ENCODE assay signal across 24 cellular contexts in genomic region chr21:31517664-31518402, GRCh38.
"Had no signal": no experiment of that assay in that cellular context is flagged by ENCODE, and none has a peak within 500 bp of the region (broad histone marks: within the 10 kb centered on the region; RNA-seq: fewer than 3 reads in every experiment).

No MANE protein-coding gene starts in this region.

- H3K27me3 ChIP-seq: esophagus muscularis mucosa, hepatocyte, pancreas, right atrium auricular region, vagina had no signal

- DNase-seq: activated B cell treated with CpG ODN at 0.5 μM for 24 hours; activated CD4-positive, alpha-beta T cell treated with anti-CD3 and anti-CD28 coated beads for 36 hours; activated CD4-positive, alpha-beta T cell treated with anti-CD3 and anti-CD28 coated beads, Interleukin-2, amount 50 U/mL, for 4 hours; activated CD8-positive, alpha-beta memory T cell treated with anti-CD3 and anti-CD28 coated beads for 24 hours; activated CD8-positive, alpha-beta memory T cell treated with anti-CD3 and anti-CD28 coated beads, Interleukin-2, amount 50 U/mL, for 4 hours; activated naive CD4-positive, alpha-beta T cell treated with Interleukin-2 at 50 U/mL for 16 hours; activated naive CD8-positive, alpha-beta T cell treated with anti-CD3 and anti-CD28 coated beads for 36 hours; activated T-cell treated with anti-CD3 and anti-CD28 coated beads, Interleukin-2, amount 50 U/mL, for 4 hours; central memory CD4-positive, alpha-beta T cell; effector memory CD4-positive, alpha-beta T cell; glutamatergic neuron; immature natural killer cell; kidney glomerular epithelial cell; left ventricle myocardium inferior; midbrain; natural killer cell; pancreas; psoas muscle; stimulated activated CD4-positive, alpha-beta T cell treated with anti-CD3 and anti-CD28 coated beads, Interleukin-1b, Interleukin-23, amount 100 ng/mL, for 48 hours had no signal

- H3K9me3 ChIP-seq: esophagus muscularis mucosa, left ventricle myocardium inferior, pancreas, psoas muscle, right atrium auricular region, vagina had no signal

- H3K36me3 Mint-ChIP-seq: activated naive CD8-positive, alpha-beta T cell treated with anti-CD3 and anti-CD28 coated beads for 36 hours; immature natural killer cell; natural killer cell had no signal

- H3K36me3 ChIP-seq: esophagus muscularis mucosa, left ventricle myocardium inferior, pancreas, right atrium auricular region, vagina had no signal

- H3K4me3 Mint-ChIP-seq: activated B cell treated with CpG ODN at 0.5 μM for 24 hours; activated CD4-positive, alpha-beta T cell treated with anti-CD3 and anti-CD28 coated beads for 36 hours; activated naive CD8-positive, alpha-beta T cell treated with anti-CD3 and anti-CD28 coated beads for 36 hours; activated T-cell treated with anti-CD3 and anti-CD28 coated beads, Interleukin-2, amount 50 U/mL, for 4 hours; immature natural killer cell; natural killer cell; T-helper 1 cell treated with Interleukin-12 subunit alpha and Interleukin-12 subunit beta and Interleukin-4 antibody, amounts not matched to agents 30 μg/mL and 1 μg/mL, for 36 hours had no signal

- H3K4me1 ChIP-seq: esophagus muscularis mucosa, left ventricle myocardium inferior, pancreas, psoas muscle, right atrium auricular region, vagina had no signal

- H3K27ac Mint-ChIP-seq: activated B cell treated with CpG ODN at 0.5 μM for 24 hours; activated CD4-positive, alpha-beta T cell treated with anti-CD3 and anti-CD28 coated beads for 36 hours; activated naive CD8-positive, alpha-beta T cell treated with anti-CD3 and anti-CD28 coated beads for 36 hours; natural killer cell; T-helper 1 cell treated with Interleukin-12 subunit alpha and Interleukin-12 subunit beta and Interleukin-4 antibody, amounts not matched to agents 30 μg/mL and 1 μg/mL, for 36 hours had no signal

- H3K4me3 ChIP-seq: esophagus muscularis mucosa, hepatocyte, left ventricle myocardium inferior, pancreas, psoas muscle, right atrium auricular region, vagina had no signal

- H3K4me2 ChIP-seq: hepatocyte had no signal

- H2AFZ ChIP-seq: hepatocyte had no signal

- H3K27me3 Mint-ChIP-seq: activated B cell treated with CpG ODN at 0.5 μM for 24 hours had no signal

- ATAC-seq: activated CD4-positive, alpha-beta T cell treated with anti-CD3 and anti-CD28 coated beads for 36 hours; activated T-cell treated with anti-CD3 and anti-CD28 coated beads, Interleukin-2, amount 50 U/mL, for 4 hours; natural killer cell; pancreas; psoas muscle had no signal

- H3K27ac ChIP-seq: esophagus muscularis mucosa, hepatocyte, left ventricle myocardium inferior, pancreas, psoas muscle, right atrium auricular region, vagina had no signal

- H3K9me3 Mint-ChIP-seq: activated B cell treated with CpG ODN at 0.5 μM for 24 hours; activated naive CD8-positive, alpha-beta T cell treated with anti-CD3 and anti-CD28 coated beads for 36 hours; activated T-cell treated with anti-CD3 and anti-CD28 coated beads, Interleukin-2, amount 50 U/mL, for 4 hours; immature natural killer cell; natural killer cell; T-helper 1 cell treated with Interleukin-12 subunit alpha and Interleukin-12 subunit beta and Interleukin-4 antibody, amounts not matched to agents 30 μg/mL and 1 μg/mL, for 36 hours had no signal

- H3K4me1 Mint-ChIP-seq: immature natural killer cell, natural killer cell had no signal
